ENCODE assay signal across 2 cellular contexts in the genomic region with DNA sequence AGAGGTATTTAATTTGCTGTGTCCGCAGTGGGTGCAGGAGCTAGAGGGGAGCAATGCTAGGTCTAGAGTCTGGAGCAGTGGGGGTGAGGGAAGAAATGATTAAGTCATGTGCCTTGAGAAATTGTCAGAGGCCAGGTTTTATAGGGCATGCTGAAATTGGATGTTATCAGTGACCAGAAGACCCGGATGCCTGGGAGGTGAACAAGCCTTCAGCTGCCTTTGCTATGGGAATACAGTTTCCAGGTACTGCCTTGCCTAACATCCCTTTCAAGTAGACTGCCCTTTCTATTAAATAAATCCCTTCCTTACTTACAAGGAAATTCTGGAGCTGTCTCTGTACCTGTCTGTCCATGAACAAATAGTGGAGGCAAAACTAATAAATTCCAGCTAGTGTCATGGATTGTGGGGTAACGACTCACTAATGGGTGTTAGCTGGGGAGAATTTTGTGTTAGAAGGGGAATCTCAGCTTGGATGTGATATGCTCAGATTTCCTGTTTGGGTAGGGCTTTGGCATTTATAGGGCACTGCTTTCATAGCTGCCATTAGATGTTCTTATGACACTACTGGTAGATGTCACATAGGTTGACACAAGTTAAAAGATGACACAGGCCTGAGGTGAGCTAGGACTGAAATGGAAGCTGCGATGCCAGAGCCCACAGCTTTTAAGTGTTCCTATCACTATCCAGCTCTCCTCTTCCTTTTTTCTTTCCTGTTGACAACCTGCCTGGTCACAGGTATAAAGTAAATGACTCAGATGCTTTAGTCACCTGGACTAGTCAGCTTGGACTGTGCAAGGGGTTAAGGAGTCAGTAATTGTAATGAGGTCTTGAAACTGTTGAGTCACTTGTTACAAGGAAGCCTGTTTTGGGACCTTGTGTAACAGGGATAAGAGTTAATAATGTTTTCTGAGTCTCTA.
TF ChIP-seq lines count a peak whose summit lies in the region.

No MANE protein-coding gene starts in this region.

TF ChIP-seq in K562, 482 proteins besides CTCF, POLR2A, EP300 and RAD21 (continues in another document):
- TF ChIP-seq, protein P1, sequence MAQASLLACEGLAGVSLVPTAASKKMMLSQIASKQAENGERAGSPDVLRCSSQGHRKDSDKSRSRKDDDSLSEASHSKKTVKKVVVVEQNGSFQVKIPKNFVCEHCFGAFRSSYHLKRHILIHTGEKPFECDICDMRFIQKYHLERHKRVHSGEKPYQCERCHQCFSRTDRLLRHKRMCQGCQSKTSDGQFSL (CRISPR knock-in tag; IDR thresholded peaks at IDR 0.05) = 0 out of 2 replicates have a peak, but pooled peaks have one; percentile 16
- TF ChIP-seq, protein P1 (tag; IDR thresholded peaks at IDR 0.05) = no peak
- TF ChIP-seq, protein P2, sequence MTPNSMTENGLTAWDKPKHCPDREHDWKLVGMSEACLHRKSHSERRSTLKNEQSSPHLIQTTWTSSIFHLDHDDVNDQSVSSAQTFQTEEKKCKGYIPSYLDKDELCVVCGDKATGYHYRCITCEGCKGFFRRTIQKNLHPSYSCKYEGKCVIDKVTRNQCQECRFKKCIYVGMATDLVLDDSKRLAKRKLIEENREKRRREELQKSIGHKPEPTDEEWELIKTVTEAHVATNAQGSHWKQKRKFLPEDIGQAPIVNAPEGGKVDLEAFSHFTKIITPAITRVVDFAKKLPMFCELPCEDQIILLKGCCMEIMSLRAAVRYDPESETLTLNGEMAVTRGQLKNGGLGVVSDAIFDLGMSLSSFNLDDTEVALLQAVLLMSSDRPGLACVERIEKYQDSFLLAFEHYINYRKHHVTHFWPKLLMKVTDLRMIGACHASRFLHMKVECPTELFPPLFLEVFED (CRISPR knock-in tag; conservative IDR thresholded peaks at IDR 0.05) = no peak
- TF ChIP-seq FOXA1 (IDR thresholded peaks at IDR 0.05; ENCODE audit: borderline replicate concordance) (no peak), SIX5 (IDR thresholded peaks at IDR 0.05; ENCODE audit: borderline replicate concordance in 1 of 2, insufficient read depth in 1 of 2, low read depth in 1 of 2, low read length in 2 of 2) (no peak), POLR3A (IDR thresholded peaks at IDR 0.05; ENCODE audit: borderline replicate concordance, extremely low read depth, insufficient read depth, insufficient read length) (no peak), HDAC2 (IDR thresholded peaks at IDR 0.05) (no peak), C11orf30 (IDR thresholded peaks at IDR 0.05; ENCODE audit: low read depth) (peak; percentile 42), XRCC3 (IDR thresholded peaks at IDR 0.05) (no peak), ZNF143 (CRISPR knock-in tag; IDR thresholded peaks at IDR 0.05) (no peak)
- TF ChIP-seq, protein P3, sequence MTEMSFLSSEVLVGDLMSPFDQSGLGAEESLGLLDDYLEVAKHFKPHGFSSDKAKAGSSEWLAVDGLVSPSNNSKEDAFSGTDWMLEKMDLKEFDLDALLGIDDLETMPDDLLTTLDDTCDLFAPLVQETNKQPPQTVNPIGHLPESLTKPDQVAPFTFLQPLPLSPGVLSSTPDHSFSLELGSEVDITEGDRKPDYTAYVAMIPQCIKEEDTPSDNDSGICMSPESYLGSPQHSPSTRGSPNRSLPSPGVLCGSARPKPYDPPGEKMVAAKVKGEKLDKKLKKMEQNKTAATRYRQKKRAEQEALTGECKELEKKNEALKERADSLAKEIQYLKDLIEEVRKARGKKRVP (CRISPR knock-in tag; IDR thresholded peaks at IDR 0.05) = no peak
- TF ChIP-seq, protein P4, sequence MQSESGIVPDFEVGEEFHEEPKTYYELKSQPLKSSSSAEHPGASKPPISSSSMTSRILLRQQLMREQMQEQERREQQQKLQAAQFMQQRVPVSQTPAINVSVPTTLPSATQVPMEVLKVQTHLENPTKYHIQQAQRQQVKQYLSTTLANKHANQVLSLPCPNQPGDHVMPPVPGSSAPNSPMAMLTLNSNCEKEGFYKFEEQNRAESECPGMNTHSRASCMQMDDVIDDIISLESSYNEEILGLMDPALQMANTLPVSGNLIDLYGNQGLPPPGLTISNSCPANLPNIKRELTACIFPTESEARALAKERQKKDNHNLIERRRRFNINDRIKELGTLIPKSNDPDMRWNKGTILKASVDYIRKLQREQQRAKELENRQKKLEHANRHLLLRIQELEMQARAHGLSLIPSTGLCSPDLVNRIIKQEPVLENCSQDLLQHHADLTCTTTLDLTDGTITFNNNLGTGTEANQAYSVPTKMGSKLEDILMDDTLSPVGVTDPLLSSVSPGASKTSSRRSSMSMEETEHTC (IDR thresholded peaks at IDR 0.05) = no peak
- TF ChIP-seq, protein P5, sequence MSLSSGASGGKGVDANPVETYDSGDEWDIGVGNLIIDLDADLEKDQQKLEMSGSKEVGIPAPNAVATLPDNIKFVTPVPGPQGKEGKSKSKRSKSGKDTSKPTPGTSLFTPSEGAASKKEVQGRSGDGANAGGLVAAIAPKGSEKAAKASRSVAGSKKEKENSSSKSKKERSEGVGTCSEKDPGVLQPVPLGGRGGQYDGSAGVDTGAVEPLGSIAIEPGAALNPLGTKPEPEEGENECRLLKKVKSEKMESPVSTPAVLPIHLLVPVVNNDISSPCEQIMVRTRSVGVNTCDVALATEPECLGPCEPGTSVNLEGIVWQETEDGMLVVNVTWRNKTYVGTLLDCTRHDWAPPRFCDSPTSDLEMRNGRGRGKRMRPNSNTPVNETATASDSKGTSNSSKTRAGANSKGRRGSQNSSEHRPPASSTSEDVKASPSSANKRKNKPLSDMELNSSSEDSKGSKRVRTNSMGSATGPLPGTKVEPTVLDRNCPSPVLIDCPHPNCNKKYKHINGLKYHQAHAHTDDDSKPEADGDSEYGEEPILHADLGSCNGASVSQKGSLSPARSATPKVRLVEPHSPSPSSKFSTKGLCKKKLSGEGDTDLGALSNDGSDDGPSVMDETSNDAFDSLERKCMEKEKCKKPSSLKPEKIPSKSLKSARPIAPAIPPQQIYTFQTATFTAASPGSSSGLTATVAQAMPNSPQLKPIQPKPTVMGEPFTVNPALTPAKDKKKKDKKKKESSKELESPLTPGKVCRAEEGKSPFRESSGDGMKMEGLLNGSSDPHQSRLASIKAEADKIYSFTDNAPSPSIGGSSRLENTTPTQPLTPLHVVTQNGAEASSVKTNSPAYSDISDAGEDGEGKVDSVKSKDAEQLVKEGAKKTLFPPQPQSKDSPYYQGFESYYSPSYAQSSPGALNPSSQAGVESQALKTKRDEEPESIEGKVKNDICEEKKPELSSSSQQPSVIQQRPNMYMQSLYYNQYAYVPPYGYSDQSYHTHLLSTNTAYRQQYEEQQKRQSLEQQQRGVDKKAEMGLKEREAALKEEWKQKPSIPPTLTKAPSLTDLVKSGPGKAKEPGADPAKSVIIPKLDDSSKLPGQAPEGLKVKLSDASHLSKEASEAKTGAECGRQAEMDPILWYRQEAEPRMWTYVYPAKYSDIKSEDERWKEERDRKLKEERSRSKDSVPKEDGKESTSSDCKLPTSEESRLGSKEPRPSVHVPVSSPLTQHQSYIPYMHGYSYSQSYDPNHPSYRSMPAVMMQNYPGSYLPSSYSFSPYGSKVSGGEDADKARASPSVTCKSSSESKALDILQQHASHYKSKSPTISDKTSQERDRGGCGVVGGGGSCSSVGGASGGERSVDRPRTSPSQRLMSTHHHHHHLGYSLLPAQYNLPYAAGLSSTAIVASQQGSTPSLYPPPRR (CRISPR knock-in tag; IDR thresholded peaks at IDR 0.05; ENCODE audit: borderline replicate concordance) = no peak

TF ChIP-seq in SK-N-SH, 30 proteins besides CTCF, POLR2A, EP300 and RAD21:
- no peak for TF ChIP-seq MXI1 (IDR thresholded peaks at IDR 0.05; ENCODE audit: low read depth, low read length)
- TF ChIP-seq, protein P6, sequence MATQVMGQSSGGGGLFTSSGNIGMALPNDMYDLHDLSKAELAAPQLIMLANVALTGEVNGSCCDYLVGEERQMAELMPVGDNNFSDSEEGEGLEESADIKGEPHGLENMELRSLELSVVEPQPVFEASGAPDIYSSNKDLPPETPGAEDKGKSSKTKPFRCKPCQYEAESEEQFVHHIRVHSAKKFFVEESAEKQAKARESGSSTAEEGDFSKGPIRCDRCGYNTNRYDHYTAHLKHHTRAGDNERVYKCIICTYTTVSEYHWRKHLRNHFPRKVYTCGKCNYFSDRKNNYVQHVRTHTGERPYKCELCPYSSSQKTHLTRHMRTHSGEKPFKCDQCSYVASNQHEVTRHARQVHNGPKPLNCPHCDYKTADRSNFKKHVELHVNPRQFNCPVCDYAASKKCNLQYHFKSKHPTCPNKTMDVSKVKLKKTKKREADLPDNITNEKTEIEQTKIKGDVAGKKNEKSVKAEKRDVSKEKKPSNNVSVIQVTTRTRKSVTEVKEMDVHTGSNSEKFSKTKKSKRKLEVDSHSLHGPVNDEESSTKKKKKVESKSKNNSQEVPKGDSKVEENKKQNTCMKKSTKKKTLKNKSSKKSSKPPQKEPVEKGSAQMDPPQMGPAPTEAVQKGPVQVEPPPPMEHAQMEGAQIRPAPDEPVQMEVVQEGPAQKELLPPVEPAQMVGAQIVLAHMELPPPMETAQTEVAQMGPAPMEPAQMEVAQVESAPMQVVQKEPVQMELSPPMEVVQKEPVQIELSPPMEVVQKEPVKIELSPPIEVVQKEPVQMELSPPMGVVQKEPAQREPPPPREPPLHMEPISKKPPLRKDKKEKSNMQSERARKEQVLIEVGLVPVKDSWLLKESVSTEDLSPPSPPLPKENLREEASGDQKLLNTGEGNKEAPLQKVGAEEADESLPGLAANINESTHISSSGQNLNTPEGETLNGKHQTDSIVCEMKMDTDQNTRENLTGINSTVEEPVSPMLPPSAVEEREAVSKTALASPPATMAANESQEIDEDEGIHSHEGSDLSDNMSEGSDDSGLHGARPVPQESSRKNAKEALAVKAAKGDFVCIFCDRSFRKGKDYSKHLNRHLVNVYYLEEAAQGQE (IDR thresholded peaks at IDR 0.05; ENCODE audit: low read depth, low read length) = no peak
- TF ChIP-seq, protein P7, sequence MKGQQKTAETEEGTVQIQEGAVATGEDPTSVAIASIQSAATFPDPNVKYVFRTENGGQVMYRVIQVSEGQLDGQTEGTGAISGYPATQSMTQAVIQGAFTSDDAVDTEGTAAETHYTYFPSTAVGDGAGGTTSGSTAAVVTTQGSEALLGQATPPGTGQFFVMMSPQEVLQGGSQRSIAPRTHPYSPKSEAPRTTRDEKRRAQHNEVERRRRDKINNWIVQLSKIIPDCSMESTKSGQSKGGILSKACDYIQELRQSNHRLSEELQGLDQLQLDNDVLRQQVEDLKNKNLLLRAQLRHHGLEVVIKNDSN (IDR thresholded peaks at IDR 0.05; ENCODE audit: borderline replicate concordance, low read depth) = no peak
- TF ChIP-seq, protein P8, sequence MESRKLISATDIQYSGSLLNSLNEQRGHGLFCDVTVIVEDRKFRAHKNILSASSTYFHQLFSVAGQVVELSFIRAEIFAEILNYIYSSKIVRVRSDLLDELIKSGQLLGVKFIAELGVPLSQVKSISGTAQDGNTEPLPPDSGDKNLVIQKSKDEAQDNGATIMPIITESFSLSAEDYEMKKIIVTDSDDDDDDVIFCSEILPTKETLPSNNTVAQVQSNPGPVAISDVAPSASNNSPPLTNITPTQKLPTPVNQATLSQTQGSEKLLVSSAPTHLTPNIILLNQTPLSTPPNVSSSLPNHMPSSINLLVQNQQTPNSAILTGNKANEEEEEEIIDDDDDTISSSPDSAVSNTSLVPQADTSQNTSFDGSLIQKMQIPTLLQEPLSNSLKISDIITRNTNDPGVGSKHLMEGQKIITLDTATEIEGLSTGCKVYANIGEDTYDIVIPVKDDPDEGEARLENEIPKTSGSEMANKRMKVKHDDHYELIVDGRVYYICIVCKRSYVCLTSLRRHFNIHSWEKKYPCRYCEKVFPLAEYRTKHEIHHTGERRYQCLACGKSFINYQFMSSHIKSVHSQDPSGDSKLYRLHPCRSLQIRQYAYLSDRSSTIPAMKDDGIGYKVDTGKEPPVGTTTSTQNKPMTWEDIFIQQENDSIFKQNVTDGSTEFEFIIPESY (IDR thresholded peaks at IDR 0.05; ENCODE audit: borderline replicate concordance, low read depth) = no peak
- TF ChIP-seq, protein P9, sequence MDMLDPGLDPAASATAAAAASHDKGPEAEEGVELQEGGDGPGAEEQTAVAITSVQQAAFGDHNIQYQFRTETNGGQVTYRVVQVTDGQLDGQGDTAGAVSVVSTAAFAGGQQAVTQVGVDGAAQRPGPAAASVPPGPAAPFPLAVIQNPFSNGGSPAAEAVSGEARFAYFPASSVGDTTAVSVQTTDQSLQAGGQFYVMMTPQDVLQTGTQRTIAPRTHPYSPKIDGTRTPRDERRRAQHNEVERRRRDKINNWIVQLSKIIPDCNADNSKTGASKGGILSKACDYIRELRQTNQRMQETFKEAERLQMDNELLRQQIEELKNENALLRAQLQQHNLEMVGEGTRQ (IDR thresholded peaks at IDR 0.05; ENCODE audit: borderline replicate concordance, low read depth, low read length) = no peak
- no peak for TF ChIP-seq EZH2phosphoT487 (IDR thresholded peaks at IDR 0.05; ENCODE audit: borderline replicate concordance, low read depth)
